6 cellular contexts compared by ENCODE assay signal in genomic region chr10:4615042-4615441, GRCh38.
"Had no signal": no experiment of that assay in that cellular context is flagged by ENCODE, and none has a peak within 500 bp of the region (broad histone marks: within the 10 kb centered on the region; RNA-seq: fewer than 3 reads in every experiment).

No MANE protein-coding gene starts in this region.

- H3K4me3 ChIP-seq: GM12878 had no signal

- FAIRE-seq: GM12878, GM12891, GM12892, GM18507 had no signal

- DNase-seq: GDM1, GF-D8 had no signal

- ATAC-seq: GM12878 had no signal
